ENCODE assay signal across 1 cellular context in genomic region chr10:97399843-97400545, GRCh38.
TF ChIP-seq lines count a peak whose summit lies in the region.

No MANE protein-coding gene starts in this region.

TF ChIP-seq in HEK293, 187 proteins besides CTCF, POLR2A, EP300 and RAD21 (continued from another document and continues in another):
- TF ChIP-seq ZNF449 (tag by site-specific recombination; IDR thresholded peaks at IDR 0.05) (peak; percentile 39; the same call in 1 of the 2 replicates), ZNF777 (tag by site-specific recombination; IDR thresholded peaks at IDR 0.05; ENCODE audit: borderline replicate concordance) (no peak), ZNF404 (tag by site-specific recombination; IDR thresholded peaks at IDR 0.05) (no peak), ZBTB10 (tag by site-specific recombination; IDR thresholded peaks at IDR 0.05) (no peak), PRDM6 (tag by site-specific recombination; IDR thresholded peaks at IDR 0.05) (no peak), ZNF146 (tag by site-specific recombination; IDR thresholded peaks at IDR 0.05) (no peak), GLI4 (tag by site-specific recombination; IDR thresholded peaks at IDR 0.05) (no peak), ZNF121 (tag by site-specific recombination; IDR thresholded peaks at IDR 0.05) (no peak), PRDM2 (tag by site-specific recombination; IDR thresholded peaks at IDR 0.05; ENCODE audit: borderline replicate concordance) (no peak), ZBTB20 (tag by site-specific recombination; IDR thresholded peaks at IDR 0.05) (no peak), KLF16 (tag by site-specific recombination; IDR thresholded peaks at IDR 0.05) (no peak), ZNF768 (tag by site-specific recombination; IDR thresholded peaks at IDR 0.05) (no peak), ZNF776 (tag by site-specific recombination; IDR thresholded peaks at IDR 0.05; ENCODE audit: borderline replicate concordance) (no peak), ZNF148 (tag by site-specific recombination; IDR thresholded peaks at IDR 0.05; ENCODE audit: borderline replicate concordance) (no peak), ZNF391 (tag by site-specific recombination; IDR thresholded peaks at IDR 0.05; ENCODE audit: borderline replicate concordance, low read depth) (no peak), PRDM4 (tag by site-specific recombination; IDR thresholded peaks at IDR 0.05) (no peak), ZNF610 (tag by site-specific recombination; IDR thresholded peaks at IDR 0.05; ENCODE audit: borderline replicate concordance) (no peak), ZNF280D (tag by site-specific recombination; IDR thresholded peaks at IDR 0.05) (no peak), KLF10 (tag by site-specific recombination; IDR thresholded peaks at IDR 0.05) (no peak), ZNF664 (tag by site-specific recombination; IDR thresholded peaks at IDR 0.05) (no peak), ZNF585B (tag by site-specific recombination; IDR thresholded peaks at IDR 0.05) (no peak), ZNF521 (tag by site-specific recombination; IDR thresholded peaks at IDR 0.05) (no peak), SCRT2 (tag by site-specific recombination; IDR thresholded peaks at IDR 0.05) (peak; percentile 83), PATZ1 (tag by site-specific recombination; IDR thresholded peaks at IDR 0.05) (no peak; the same call in 1 of the 2 replicates), ZSCAN5A (tag by site-specific recombination; IDR thresholded peaks at IDR 0.05) (no peak), ZNF426 (tag by site-specific recombination; IDR thresholded peaks at IDR 0.05) (no peak), ZNF830 (tag by site-specific recombination; IDR thresholded peaks at IDR 0.05; ENCODE audit: low read depth) (no peak), ZNF114 (tag by site-specific recombination; IDR thresholded peaks at IDR 0.05) (no peak), KLF9 (tag by site-specific recombination; IDR thresholded peaks at IDR 0.05; ENCODE audit: low read depth) (no peak; the same call in 1 of the 2 replicates)
